ENCODE assay signal across 20 cellular contexts in the genomic region with DNA sequence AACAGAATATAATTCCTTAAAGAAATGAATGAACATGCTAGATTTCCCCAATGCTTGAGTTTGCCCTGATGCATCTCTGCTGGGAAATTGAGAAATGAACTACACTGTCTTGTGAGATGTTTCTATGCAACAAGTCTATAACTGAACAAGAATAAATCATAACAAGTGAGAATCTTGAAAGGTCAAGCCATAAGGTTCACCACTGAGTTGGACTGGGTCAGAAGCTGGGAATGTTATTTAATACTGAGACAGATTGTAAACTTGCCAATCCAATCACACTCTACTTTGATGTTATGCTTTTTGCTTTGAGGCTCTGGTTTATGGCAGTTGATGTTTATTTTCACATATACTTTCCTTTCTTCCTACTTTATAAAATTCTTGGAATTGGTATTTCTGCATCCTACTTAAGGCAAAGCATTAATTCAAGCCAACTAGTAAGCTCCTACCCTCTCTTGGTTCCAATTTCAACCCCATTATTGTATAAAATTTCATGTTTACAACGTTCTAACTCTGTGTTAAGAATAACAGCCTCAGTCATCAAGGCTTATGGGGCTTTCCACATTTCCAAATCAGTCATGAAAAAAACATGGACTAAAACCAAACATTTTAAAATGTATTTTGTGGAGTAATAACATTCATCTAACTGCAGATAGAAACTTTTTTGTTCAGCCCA.
DNase-seq lines count a peak whose midpoint lies in the region; ATAC-seq and TF ChIP-seq lines count a peak whose summit lies in the region.
"Had no signal": no experiment of that assay in that cellular context is flagged by ENCODE, and none has a peak within 500 bp of the region (broad histone marks: within the 10 kb centered on the region; RNA-seq: fewer than 3 reads in every experiment).

No MANE protein-coding gene starts in this region.

- H3K23ac ChIP-seq in neuronal stem cell (ENCODE audit: low read depth, low read length, poor library complexity): no peak overlapping the region

- H2BK120ac ChIP-seq in neuronal stem cell (ENCODE audit: low read depth, low read length): no peak overlapping the region

- intact Hi-C loops in vagina (cut with DNase I): no loop called here

- H3K9ac ChIP-seq in neuronal stem cell (ENCODE audit: low read depth, low read length, poor library complexity): no peak overlapping the region

- H3K18ac ChIP-seq in neuronal stem cell (ENCODE audit: low read length): no peak overlapping the region

- no peak overlapping the region for H2BK12ac ChIP-seq in neuronal stem cell (ENCODE audit: low read length)

- no peak overlapping the region for H3K14ac ChIP-seq in neuronal stem cell (ENCODE audit: low read length)

- H2BK5ac ChIP-seq in neuronal stem cell (ENCODE audit: low read length): no peak overlapping the region

- H4K91ac ChIP-seq in neuronal stem cell (ENCODE audit: low read depth, low read length, poor library complexity): no peak overlapping the region

- no peaks in the 10 kb centered on the region for H3K4me1 ChIP-seq in vagina
- H3K4me1 ChIP-seq in neuronal stem cell (ENCODE audit: control insufficient read depth in 2 of 2, insufficient read depth in 1 of 2, low read depth in 1 of 2, low read length in 2 of 2): no peaks in the 10 kb centered on the region
- H3K4me1 ChIP-seq: Peyer's patch had no signal

- H3K4me3 ChIP-seq in MG63 (no peak overlapping the region), vagina (no peak overlapping the region), neuronal stem cell (ENCODE audit: low read length in 2 of 2) (no peak overlapping the region)
- H3K4me3 ChIP-seq: GM12878, GM23338, Peyer's patch had no signal

- H3K27me3 ChIP-seq in MG63 (no peaks in the 10 kb centered on the region), vagina (no peaks in the 10 kb centered on the region), neuronal stem cell (ENCODE audit: control insufficient read depth in 3 of 3, insufficient read depth in 3 of 3, low read depth in 1 of 3, low read length in 3 of 3) (no peaks in the 10 kb centered on the region)
- H3K27me3 ChIP-seq: Peyer's patch had no signal

- TF ChIP-seq POLR2A in vagina (IDR thresholded peaks at IDR 0.05): no peak

- H2BK15ac ChIP-seq in neuronal stem cell (ENCODE audit: low read length): no peak overlapping the region

- ATAC-seq in HG02759 (IDR thresholded peaks at IDR 0.05; ENCODE audit: unreplicated experiment): no peak
- ATAC-seq: GM12878, GM23338, HCT116, Right ventricle myocardium inferior had no signal

- H3K4ac ChIP-seq in neuronal stem cell (ENCODE audit: low read length): no peak overlapping the region

- peak; percentile 3 for DNase-seq in EH (ENCODE audit: low read depth)
- peak; percentile 23 for DNase-seq in MG63
- peak; percentile 16 for DNase-seq in iris pigment epithelial cell (ENCODE audit: low read depth)
- DNase-seq in vagina (ENCODE audit: extremely low spot score in 2 of 2): no peak
- no peak for DNase-seq in neuronal stem cell (ENCODE audit: low spot score)
- DNase-seq in islet precursor cell: no peak
- DNase-seq: COR-L47; DMS153; KBM-7; NCI-H1417 treated with DMSO at 0.1 percent for 48 hours; NCI-H187 treated with DMSO at 0.1 percent for 48 hours; NCI-H446 treated with DMSO at 0.1 percent for 48 hours; NCI-H69; NK-92 treated with Interleukin-12 subunit alpha and Interleukin-12 subunit beta, amount 100 ng/mL, for 24 hours; Peyer's patch had no signal

- no peak overlapping the region for H2AK5ac ChIP-seq in neuronal stem cell (ENCODE audit: low read depth, low read length)

- peak overlapping the region; percentile 31 for H3K27ac ChIP-seq in vagina
- no peak overlapping the region for H3K27ac ChIP-seq in neuronal stem cell (replicated peaks; ENCODE audit: low read length)
- H3K27ac ChIP-seq: Peyer's patch had no signal

- H3K4me2 ChIP-seq in neuronal stem cell (ENCODE audit: insufficient read depth, low read length, poor library complexity, severe bottlenecking): no peak overlapping the region
- H3K4me2 ChIP-seq: GM23338 had no signal

- H3K36me3 ChIP-seq in MG63 (no peaks in the 10 kb centered on the region), vagina (no peaks in the 10 kb centered on the region), neuronal stem cell (replicated peaks in 1 of 2; ENCODE audit: control insufficient read depth in 2 of 2, insufficient read depth in 2 of 2, low read length in 2 of 2) (no peaks in the 10 kb centered on the region)
- H3K36me3 ChIP-seq: Peyer's patch had no signal

- WGBS in neuronal stem cell (ENCODE audit: extremely low coverage in 2 of 2, insufficient read length in 2 of 2, insufficient replicate concordance in 1 of 2), 2 donors: no CpG with 5 or more reads among the region's 1 CpG

- H4K8ac ChIP-seq in neuronal stem cell (ENCODE audit: low read depth, low read length): no peak overlapping the region

- no peak overlapping the region for H2AFZ ChIP-seq in neuronal stem cell (ENCODE audit: low read length)
- H2AFZ ChIP-seq: GM23338 had no signal

- no peak for TF ChIP-seq CTCF in vagina (IDR thresholded peaks at IDR 0.05)

- H3K9me3 ChIP-seq in MG63: no peaks in the 10 kb centered on the region; the same call in 1 of the 2 replicates
- H3K9me3 ChIP-seq in vagina: no peaks in the 10 kb centered on the region
- H3K9me3 ChIP-seq in neuronal stem cell (replicated peaks in 1 of 2; ENCODE audit: control insufficient read depth in 2 of 2, insufficient read depth in 1 of 2, low read depth in 1 of 2, low read length in 2 of 2): peaks cover 0 to 2% of the 10 kb centered on the region in 2 donors
- H3K9me3 ChIP-seq: Peyer's patch had no signal

- no peaks in the 10 kb centered on the region for H3K79me1 ChIP-seq in neuronal stem cell (ENCODE audit: low read depth, low read length)

Comparison
In these comparisons a context has a peak if more than half of its experiments do, and no peak if none do; other contexts are left out.
1. DNase-seq: peak in EH (single experiment), MG63 (single experiment) and iris pigment epithelial cell (single experiment); none in vagina (0 of 2), neuronal stem cell (single experiment) and islet precursor cell (single experiment).